ENCODE assay signal across 21 cellular contexts in genomic region chr11:120816711-120817110, GRCh38.
"Had no signal": no experiment of that assay in that cellular context is flagged by ENCODE, and none has a peak within 500 bp of the region (broad histone marks: within the 10 kb centered on the region; RNA-seq: fewer than 3 reads in every experiment).

No MANE protein-coding gene starts in this region.

- H3K36me3 Mint-ChIP-seq: memory B cell; naive thymus-derived CD8-positive, alpha-beta T cell; type B pancreatic cell had no signal

- H3K27me3 ChIP-seq: dorsolateral prefrontal cortex, testis had no signal

- H3K4me3 Mint-ChIP-seq: memory B cell; naive thymus-derived CD8-positive, alpha-beta T cell; type B pancreatic cell had no signal

- H3K4me1 ChIP-seq: gastrocnemius medialis, parathyroid adenoma, testis had no signal

- H3K4me1 Mint-ChIP-seq: memory B cell; naive thymus-derived CD8-positive, alpha-beta T cell had no signal

- H3K4me2 ChIP-seq: smooth muscle cell had no signal

- H2AFZ ChIP-seq: parathyroid adenoma had no signal

- ATAC-seq: gastrocnemius medialis; naive thymus-derived CD8-positive, alpha-beta T cell; stimulated activated naive CD8-positive, alpha-beta T cell treated with anti-CD3 and anti-CD28 coated beads, Interleukin-15, Interleukin-2, amounts not matched to agents 100 U/mL and 50 U/mL, for 24 hours had no signal

- H3K27ac Mint-ChIP-seq: memory B cell; naive thymus-derived CD8-positive, alpha-beta T cell; progenitor cell of endocrine pancreas; type B pancreatic cell had no signal

- H3K9me3 ChIP-seq: gastrocnemius medialis, testis, tibial artery had no signal

- H3K36me3 ChIP-seq: gastrocnemius medialis, tibial artery had no signal

- H3K4me3 ChIP-seq: dorsolateral prefrontal cortex, gastrocnemius medialis, lung, smooth muscle cell, testis, tibial artery had no signal

- DNase-seq: effector CD4-positive, alpha-beta T cell; foreskin fibroblast; gastrocnemius medialis; stimulated activated CD4-positive, alpha-beta T cell treated with anti-CD3 and anti-CD28 coated beads, Interleukin-12 subunit alpha, Interleukin-12 subunit beta, amount 100 ng/mL, for 4 hours; stimulated activated CD4-positive, alpha-beta T cell treated with anti-CD3 and anti-CD28 coated beads, Interleukin-1b, Interleukin-23, amount 100 ng/mL, for 48 hours; stimulated activated CD4-positive, alpha-beta T cell treated with anti-CD3 and anti-CD28 coated beads, Interleukin-4, amount 100 ng/mL, for 1 hour; stimulated activated CD8-positive, alpha-beta memory T cell treated with anti-CD3 and anti-CD28 coated beads, Interleukin-4, amount 100 ng/mL, for 48 hours; stimulated activated naive CD8-positive, alpha-beta T cell treated with anti-CD3 and anti-CD28 coated beads, Interleukin-15, Interleukin-2, amounts not matched to agents 100 U/mL and 50 U/mL, for 24 hours; tibial artery had no signal

- H3K9ac ChIP-seq: parathyroid adenoma had no signal

- FAIRE-seq: colon, keratinocyte had no signal

- H3K27ac ChIP-seq: dorsolateral prefrontal cortex, epithelial cell of prostate, gastrocnemius medialis, parathyroid adenoma, testis, tibial artery had no signal

- H3K9me3 Mint-ChIP-seq: memory B cell; naive thymus-derived CD8-positive, alpha-beta T cell; type B pancreatic cell had no signal

- H3K79me2 ChIP-seq: parathyroid adenoma had no signal
